ENCODE assay signal across 8 cellular contexts in the genomic region with DNA sequence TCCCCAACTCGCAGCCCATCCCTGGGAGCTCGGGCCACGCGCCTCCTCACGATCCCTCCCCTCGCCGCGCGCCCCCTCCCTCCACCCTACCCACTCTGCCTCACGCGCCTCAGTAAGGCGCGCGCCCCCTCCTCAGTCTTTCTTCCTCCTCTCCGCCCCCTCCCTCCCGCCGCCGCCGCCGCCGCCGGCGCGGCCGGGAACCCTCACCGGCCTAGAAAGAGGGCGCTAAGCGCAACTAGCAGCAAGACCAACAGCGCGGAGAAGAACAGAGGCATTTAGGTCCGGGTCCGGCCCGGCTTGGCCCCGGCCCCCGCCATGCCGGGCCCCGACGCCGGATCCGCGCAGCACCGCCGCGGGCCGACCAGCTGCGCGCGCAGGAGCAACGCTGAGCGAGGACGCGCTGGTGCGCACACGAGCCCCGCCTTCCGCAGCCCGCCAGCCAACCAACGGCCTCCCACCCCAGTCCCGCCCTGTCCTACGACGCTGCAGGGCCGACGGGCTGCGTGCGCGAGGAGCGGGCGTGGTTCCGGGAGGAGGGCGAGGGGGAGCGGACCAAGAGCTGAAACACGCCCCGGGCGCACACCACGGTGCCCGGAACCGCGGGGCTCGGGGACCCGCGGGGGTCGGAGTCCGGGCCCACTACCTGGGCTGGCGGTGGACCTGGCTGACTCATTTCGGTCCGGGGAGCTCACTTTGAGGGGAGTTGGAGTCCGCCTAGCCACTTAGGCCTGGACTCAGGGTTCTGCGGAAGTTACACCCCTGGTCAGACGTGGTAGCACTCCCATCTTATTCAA. TPM values are rescaled to one million over a fixed set of nuclear protein-coding genes. Genes with fewer than 3 reads are reported as not detected.
DNase-seq lines count a peak whose midpoint lies in the region; ATAC-seq, FAIRE-seq and TF ChIP-seq lines count a peak whose summit lies in the region.

TSS of gene BLTP2 (minus strand) at position 377 of the 794 bp plus-strand sequence. CDS start at position 275, 102 bp downstream.

- peak within 1 kb of the TSS; percentile 90 for H3K27ac ChIP-seq in neural cell (ENCODE audit: low read length)

- no peak for TF ChIP-seq RAD21 in neural cell (conservative IDR thresholded peaks at IDR 0.05)

- peak; percentile 99 for ATAC-seq in stimulated activated naive CD8-positive, alpha-beta T cell treated with anti-CD3 and anti-CD28 coated beads, Interleukin-15, amount 100 ng/mL, for 72 hours

- peak within 1 kb of the TSS; percentile 70 for H3K4me3 ChIP-seq in MG63
- H3K4me3 ChIP-seq in neural cell (ENCODE audit: low read length), result peak within 1 kb of the TSS; percentile 78

- peak within 1 kb of the TSS; percentile 85 for H3K9ac ChIP-seq in neural cell (ENCODE audit: low read length)

- H3K4me2 ChIP-seq in neural cell (ENCODE audit: low read length), result peak within 1 kb of the TSS; percentile 92

- TF ChIP-seq EP300 in neural cell (conservative IDR thresholded peaks at IDR 0.05; ENCODE audit: poor library complexity, severe bottlenecking), result no peak

- TF ChIP-seq POLR2A in H54 (IDR thresholded peaks at IDR 0.05; ENCODE audit: low read depth, low read length), result peak; percentile 95

- H3K27me3 ChIP-seq in MG63 (no peaks in the 10 kb centered on the region), neural cell (ENCODE audit: insufficient read depth, low read depth, low read length) (no peaks in the 10 kb centered on the region)

- peak; percentile 95 for DNase-seq in EH (ENCODE audit: low read depth)
- peak; percentile 99 for DNase-seq in H54 (ENCODE audit: insufficient read length, low spot score)
- DNase-seq in MG63, result peak; percentile 97
- DNase-seq in SHP77 treated with DMSO at 0.1 percent for 48 hours (lab: John Stamatoyannopoulos, UW), result peak; percentile 86
- peak; percentile 99 for DNase-seq in activated effector memory CD4-positive, alpha-beta T cell treated with anti-CD3 and anti-CD28 coated beads, Interleukin-2, amount 50 U/mL, for 16 hours
- DNase-seq in fibroblast of the conjunctiva (ENCODE audit: low read depth), result peak; percentile 92
- peak; percentile 90 to 95 for DNase-seq in stimulated activated naive CD8-positive, alpha-beta T cell treated with anti-CD3 and anti-CD28 coated beads, Interleukin-15, amount 100 ng/mL, for 72 hours

- H3K9me3 ChIP-seq in MG63 (no peaks in the 10 kb centered on the region), neural cell (ENCODE audit: low read length) (no peaks in the 10 kb centered on the region)

- peak within 1 kb of the TSS; percentile 92 to 97 for H3K27ac Mint-ChIP-seq in stimulated activated naive CD8-positive, alpha-beta T cell treated with anti-CD3 and anti-CD28 coated beads, Interleukin-15, amount 100 ng/mL, for 72 hours

- H3K36me3 ChIP-seq in MG63 (peaks cover 65% of the 10 kb centered on the region), neural cell (ENCODE audit: insufficient read depth, low read length) (no peaks in the 10 kb centered on the region)

- TF ChIP-seq CTCF in neural cell (IDR thresholded peaks at IDR 0.05; ENCODE audit: poor library complexity, severe bottlenecking), result peak; percentile 22

- peaks cover 4% of the 10 kb centered on the region for H3F3A ChIP-seq in neural cell (ENCODE audit: insufficient read depth, low read length, poor library complexity, severe bottlenecking)

- peaks cover 21% of the 10 kb centered on the region for H3K79me2 ChIP-seq in neural cell (replicated peaks; ENCODE audit: insufficient read depth, low read length)

- FAIRE-seq in H54 (lab: Jason Lieb, UNC), result no peak

- H2AFZ ChIP-seq in neural cell (ENCODE audit: low read depth, low read length), result peak within 1 kb of the TSS; percentile 84

- no peaks in the 10 kb centered on the region for H3K27me3 Mint-ChIP-seq in stimulated activated naive CD8-positive, alpha-beta T cell treated with anti-CD3 and anti-CD28 coated beads, Interleukin-15, amount 100 ng/mL, for 72 hours

- H3K9me2 ChIP-seq in neural cell (ENCODE audit: insufficient read depth, low read length), result no peaks in the 10 kb centered on the region

- H3K4me1 Mint-ChIP-seq in stimulated activated naive CD8-positive, alpha-beta T cell treated with anti-CD3 and anti-CD28 coated beads, Interleukin-15, amount 100 ng/mL, for 72 hours, result peaks cover 44% of the 10 kb centered on the region

- no peaks in the 10 kb centered on the region for H4K20me1 ChIP-seq in neural cell (ENCODE audit: insufficient read depth)

- no peaks in the 10 kb centered on the region for H3K9me3 Mint-ChIP-seq in stimulated activated naive CD8-positive, alpha-beta T cell treated with anti-CD3 and anti-CD28 coated beads, Interleukin-15, amount 100 ng/mL, for 72 hours

- peak within 1 kb of the TSS; percentile 87 to 99 for H3K4me3 Mint-ChIP-seq in stimulated activated naive CD8-positive, alpha-beta T cell treated with anti-CD3 and anti-CD28 coated beads, Interleukin-15, amount 100 ng/mL, for 72 hours

TF ChIP-seq in neural cell, 6 proteins besides CTCF, POLR2A, EP300 and RAD21:
- TF ChIP-seq, protein P1, sequence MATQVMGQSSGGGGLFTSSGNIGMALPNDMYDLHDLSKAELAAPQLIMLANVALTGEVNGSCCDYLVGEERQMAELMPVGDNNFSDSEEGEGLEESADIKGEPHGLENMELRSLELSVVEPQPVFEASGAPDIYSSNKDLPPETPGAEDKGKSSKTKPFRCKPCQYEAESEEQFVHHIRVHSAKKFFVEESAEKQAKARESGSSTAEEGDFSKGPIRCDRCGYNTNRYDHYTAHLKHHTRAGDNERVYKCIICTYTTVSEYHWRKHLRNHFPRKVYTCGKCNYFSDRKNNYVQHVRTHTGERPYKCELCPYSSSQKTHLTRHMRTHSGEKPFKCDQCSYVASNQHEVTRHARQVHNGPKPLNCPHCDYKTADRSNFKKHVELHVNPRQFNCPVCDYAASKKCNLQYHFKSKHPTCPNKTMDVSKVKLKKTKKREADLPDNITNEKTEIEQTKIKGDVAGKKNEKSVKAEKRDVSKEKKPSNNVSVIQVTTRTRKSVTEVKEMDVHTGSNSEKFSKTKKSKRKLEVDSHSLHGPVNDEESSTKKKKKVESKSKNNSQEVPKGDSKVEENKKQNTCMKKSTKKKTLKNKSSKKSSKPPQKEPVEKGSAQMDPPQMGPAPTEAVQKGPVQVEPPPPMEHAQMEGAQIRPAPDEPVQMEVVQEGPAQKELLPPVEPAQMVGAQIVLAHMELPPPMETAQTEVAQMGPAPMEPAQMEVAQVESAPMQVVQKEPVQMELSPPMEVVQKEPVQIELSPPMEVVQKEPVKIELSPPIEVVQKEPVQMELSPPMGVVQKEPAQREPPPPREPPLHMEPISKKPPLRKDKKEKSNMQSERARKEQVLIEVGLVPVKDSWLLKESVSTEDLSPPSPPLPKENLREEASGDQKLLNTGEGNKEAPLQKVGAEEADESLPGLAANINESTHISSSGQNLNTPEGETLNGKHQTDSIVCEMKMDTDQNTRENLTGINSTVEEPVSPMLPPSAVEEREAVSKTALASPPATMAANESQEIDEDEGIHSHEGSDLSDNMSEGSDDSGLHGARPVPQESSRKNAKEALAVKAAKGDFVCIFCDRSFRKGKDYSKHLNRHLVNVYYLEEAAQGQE (IDR thresholded peaks at IDR 0.05; ENCODE audit: borderline replicate concordance), result peak; percentile 16
- TF ChIP-seq TAF1 (IDR thresholded peaks at IDR 0.05; ENCODE audit: low read depth) (no peak), MXI1 (conservative IDR thresholded peaks at IDR 0.05; ENCODE audit: poor library complexity, severe bottlenecking) (peak; percentile 67), POLR2AphosphoS5 (IDR thresholded peaks at IDR 0.05) (peak; percentile 88)
TF ChIP-seq in neural cell: peak in this region for 3.

RNA-seq across cellular contexts. Expression of gene BLTP2, which starts in this region (rescaled TPM):
- 114 and 149 TPM in 2 replicates for total RNA-seq in MG63 (2014; rRNA removed; shearing (Covaris generic); ENCODE audit: low replicate concordance)
- polyA plus RNA-seq in neural cell, result 52.1 and 54.4 TPM in 2 replicates
- polyA minus RNA-seq in neural cell, result 117 and 123 TPM in 2 replicates

Comparison
In these comparisons a context has a peak if more than half of its experiments do, and no peak if none do; other contexts are left out.
1. Peak in every context shown above with its lines: DNase-seq, ATAC-seq, H3K4me3 ChIP-seq and H3K27ac ChIP-seq.